In the genomic region with DNA sequence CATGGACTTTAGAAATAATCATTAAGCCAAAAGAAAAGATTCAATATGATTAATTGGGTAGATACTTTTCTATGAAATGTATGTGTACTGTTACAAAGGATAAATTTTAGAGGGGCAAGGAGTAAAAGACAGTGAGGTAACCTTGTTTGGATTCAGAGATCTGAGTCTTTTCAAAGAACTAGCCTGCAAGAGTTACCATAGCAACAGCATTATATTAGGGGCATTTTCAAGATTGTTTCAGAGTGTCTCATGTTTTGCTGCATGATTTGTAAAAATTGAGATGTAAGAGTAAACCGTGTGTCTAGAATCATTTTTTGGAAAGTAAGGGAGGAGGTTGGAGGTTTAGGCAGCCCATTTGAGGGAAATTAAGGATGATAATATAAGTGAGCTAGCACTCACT, we compare ENCODE assay signal across 19 cellular contexts.
DNase-seq lines count a peak whose midpoint lies in the region; ATAC-seq and TF ChIP-seq lines count a peak whose summit lies in the region.
"Had no signal": no experiment of that assay in that cellular context is flagged by ENCODE, and none has a peak within 500 bp of the region (broad histone marks: within the 10 kb centered on the region; RNA-seq: fewer than 3 reads in every experiment).

No MANE protein-coding gene starts in this region.

- intact Hi-C loops in IMR-90 (cut with micrococcal nuclease) = no loop called here

- H3K4me1 Mint-ChIP-seq in mesothelial cell of epicardium = peaks cover 24% of the 10 kb centered on the region
- H3K4me1 Mint-ChIP-seq: activated B cell treated with CpG ODN at 0.5 μM for 24 hours, memory B cell had no signal

- peaks cover 5% of the 10 kb centered on the region for H3K36me3 Mint-ChIP-seq in mesothelial cell of epicardium

- peak overlapping the region; percentile 57; the same call in 1 of the 2 replicates for H3K4me2 ChIP-seq in IMR-90 (ENCODE audit: low read depth, low read length)

- no peak overlapping the region for H2AK9ac ChIP-seq in IMR-90 (replicated peaks; ENCODE audit: low read depth, low read length, poor library complexity)

- no peaks in the 10 kb centered on the region for H3K27me3 Mint-ChIP-seq in mesothelial cell of epicardium (ENCODE audit: low read depth)
- H3K27me3 Mint-ChIP-seq: activated B cell treated with CpG ODN at 0.5 μM for 24 hours, memory B cell had no signal

- H3K79me1 ChIP-seq in IMR-90 (ENCODE audit: low read depth in 1 of 2, low read length in 2 of 2) = peaks cover 0 to 3% of the 10 kb centered on the region in 2 experiments; a peak in 1 of 4 replicates

- no TSS peak for BruUV-seq in IMR-90 (replicated peaks; lab: Mats Ljungman, UMichigan)

- H3K4me1 ChIP-seq in IMR-90 (ENCODE audit: control insufficient read depth, insufficient read depth, low read length) = peaks cover 3% of the 10 kb centered on the region
- H3K4me1 ChIP-seq: sigmoid colon, upper lobe of left lung had no signal

- no peak overlapping the region for H3K23ac ChIP-seq in IMR-90 (ENCODE audit: low read depth, low read length)

- TF ChIP-seq RAD21 in IMR-90 (IDR thresholded peaks at IDR 0.05; ENCODE audit: low read length) = no peak

- WGBS in IMR-90 (ENCODE audit: extremely low coverage in 2 of 2, insufficient read length in 1 of 2), 2 experiments = no CpG with 5 or more reads among the region's 1 CpG

- H2BK20ac ChIP-seq in IMR-90 (ENCODE audit: low read depth, low read length) = no peak overlapping the region

- in situ Hi-C loops in IMR-90 (cut with MboI; ENCODE audit: low sequenced_read_pairs) = no loop called here

- no peak overlapping the region for H4K5ac ChIP-seq in IMR-90 (ENCODE audit: low read depth, low read length)

- H4K91ac ChIP-seq in IMR-90 (ENCODE audit: insufficient read depth, low read depth, low read length) = no peak overlapping the region

- POLR2A ChIA-PET in IMR-90 (lab: Charles Lee; ENCODE audit: unreplicated experiment) = no interaction called here

- CTCF ChIA-PET in IMR-90 (lab: Yijun Ruan, JAX) = interaction anchor here (0.8 kb wide), 1 partner anchor 104 kb away, joined by 3 read pairs; no protein-coding TSS in a partner anchor

- no peaks in the 10 kb centered on the region for H4K20me1 ChIP-seq in IMR-90 (ENCODE audit: insufficient read depth, low read length)

- no peak overlapping the region for H2BK5ac ChIP-seq in IMR-90 (ENCODE audit: low read depth, low read length, poor library complexity, severe bottlenecking)

- ATAC-seq in IMR-90 (ENCODE audit: low read depth) (peak; percentile 70), GM19463 (IDR thresholded peaks at IDR 0.05; ENCODE audit: unreplicated experiment) (no peak), GM18868 (IDR thresholded peaks at IDR 0.05; ENCODE audit: unreplicated experiment) (no peak)
- ATAC-seq: activated T-cell treated with anti-CD3 and anti-CD28 coated beads, Interleukin-2, amount 50 U/mL, for 4 hours; HCT116 had no signal

- TF ChIP-seq CTCF in AG10803 (conservative IDR thresholded peaks at IDR 0.05; ENCODE audit: low read length) (no peak), IMR-90 (conservative IDR thresholded peaks at IDR 0.05; ENCODE audit: low read depth, low read length) (no peak), cardiac fibroblast (IDR thresholded peaks at IDR 0.05; ENCODE audit: low read depth, low read length) (no peak), mesothelial cell of epicardium (IDR thresholded peaks at IDR 0.05; ENCODE audit: unreplicated experiment) (no peak)

- H3K9me3 Mint-ChIP-seq in mesothelial cell of epicardium = peaks cover 5% of the 10 kb centered on the region
- H3K9me3 Mint-ChIP-seq: activated T-cell treated with anti-CD3 and anti-CD28 coated beads, Interleukin-2, amount 50 U/mL, for 4 hours; memory B cell had no signal

- no peak overlapping the region for H4K8ac ChIP-seq in IMR-90 (ENCODE audit: low read depth in 2 of 2, low read length in 2 of 2)

- H3K4me3 Mint-ChIP-seq in mesothelial cell of epicardium = no peak overlapping the region
- H3K4me3 Mint-ChIP-seq: activated B cell treated with CpG ODN at 0.5 μM for 24 hours; activated T-cell treated with anti-CD3 and anti-CD28 coated beads, Interleukin-2, amount 50 U/mL, for 4 hours; memory B cell had no signal

- no peak for TF ChIP-seq POLR2A in IMR-90 (IDR thresholded peaks at IDR 0.05; ENCODE audit: low read depth, low read length)

- no peak overlapping the region for H3K9ac ChIP-seq in IMR-90 (ENCODE audit: low read depth, low read length)

- 0 out of 2 replicates have a peak, but pooled peaks cover 1% of the 10 kb centered on the region for H3K36me3 ChIP-seq in IMR-90 (ENCODE audit: control insufficient read depth, insufficient read depth, low read length)
- H3K36me3 ChIP-seq in MG63 = no peaks in the 10 kb centered on the region
- H3K36me3 ChIP-seq: sigmoid colon, upper lobe of left lung had no signal

- H3K14ac ChIP-seq in IMR-90 (replicated peaks; ENCODE audit: low read depth, low read length) = no peak overlapping the region

- dilution Hi-C loops in IMR-90 (cut with HindIII; ENCODE audit: low sequenced_read_pairs, unreplicated experiment) = no loop called here

- no peaks in the 10 kb centered on the region for H3K27me3 ChIP-seq in IMR-90 (ENCODE audit: control insufficient read depth, insufficient read depth, low read length)
- H3K27me3 ChIP-seq in MG63 = no peaks in the 10 kb centered on the region
- H3K27me3 ChIP-seq: heart left ventricle, sigmoid colon, upper lobe of left lung had no signal

- H3K9me3 ChIP-seq in IMR-90 (ENCODE audit: control insufficient read depth, insufficient read depth, low read length) (no peaks in the 10 kb centered on the region), MG63 (no peaks in the 10 kb centered on the region)
- H3K9me3 ChIP-seq: sigmoid colon, upper lobe of left lung had no signal

- no peak overlapping the region for H2BK120ac ChIP-seq in IMR-90 (ENCODE audit: low read depth, low read length)

- H3K4ac ChIP-seq in IMR-90 (ENCODE audit: low read depth, low read length) = no peak overlapping the region

- peak; percentile 76 for DNase-seq in AG10803 (ENCODE audit: low read depth)
- DNase-seq in IMR-90 = peak; percentile 85
- peak; percentile 62 to 91 for DNase-seq in cardiac fibroblast (ENCODE audit: low read depth in 2 of 2)
- DNase-seq in mesothelial cell of epicardium (ENCODE audit: low spot score in 2 of 2, unreplicated experiment in 2 of 2) = no peak
- no peak for DNase-seq in MG63
- no peak for DNase-seq in SW480 (ENCODE audit: low spot score)
- DNase-seq: activated B cell treated with CpG ODN at 0.5 μM for 24 hours; activated T-cell treated with anti-CD3 and anti-CD28 coated beads, Interleukin-2, amount 50 U/mL, for 4 hours; central memory CD4-positive, alpha-beta T cell; heart left ventricle; Karpas-422; NCI-H226; sigmoid colon; upper lobe of left lung had no signal

- H3K4me3 ChIP-seq in AG10803 (ENCODE audit: low read length) = no peak overlapping the region
- H3K4me3 ChIP-seq in IMR-90 (ENCODE audit: insufficient read depth, low read depth, low read length) = no peak overlapping the region
- H3K4me3 ChIP-seq in cardiac fibroblast (replicated peaks in 1 of 2; ENCODE audit: low read depth in 2 of 2, low read length in 2 of 2) = no peak overlapping the region
- H3K4me3 ChIP-seq in MG63 = no peak overlapping the region
- H3K4me3 ChIP-seq: heart left ventricle, sigmoid colon, upper lobe of left lung had no signal

- H2BK15ac ChIP-seq in IMR-90 (ENCODE audit: low read depth, low read length) = no peak overlapping the region

- no peak overlapping the region for H3K18ac ChIP-seq in IMR-90 (ENCODE audit: low read depth, low read length)

- peaks cover 7% of the 10 kb centered on the region; the same call in 1 of the 2 replicates for H3K9me1 ChIP-seq in IMR-90 (ENCODE audit: insufficient read depth, low read length)

- no peak overlapping the region for H3K27ac ChIP-seq in IMR-90 (ENCODE audit: insufficient read depth, low read length)
- H3K27ac ChIP-seq: C4-2B, sigmoid colon, upper lobe of left lung had no signal

- H2AK5ac ChIP-seq in IMR-90 (ENCODE audit: low read depth, low read length) = no peak overlapping the region

- no peak overlapping the region for H3K56ac ChIP-seq in IMR-90 (ENCODE audit: extremely low read depth, insufficient read depth, low read length)

- peak overlapping the region; percentile 40 for H3K27ac Mint-ChIP-seq in mesothelial cell of epicardium
- H3K27ac Mint-ChIP-seq: activated B cell treated with CpG ODN at 0.5 μM for 24 hours, memory B cell had no signal

- no peak overlapping the region for H2AFZ ChIP-seq in IMR-90 (replicated peaks; ENCODE audit: low read length, poor library complexity)

TF ChIP-seq in IMR-90, 13 proteins besides CTCF, POLR2A, EP300 and RAD21:
- TF ChIP-seq, protein P1, sequence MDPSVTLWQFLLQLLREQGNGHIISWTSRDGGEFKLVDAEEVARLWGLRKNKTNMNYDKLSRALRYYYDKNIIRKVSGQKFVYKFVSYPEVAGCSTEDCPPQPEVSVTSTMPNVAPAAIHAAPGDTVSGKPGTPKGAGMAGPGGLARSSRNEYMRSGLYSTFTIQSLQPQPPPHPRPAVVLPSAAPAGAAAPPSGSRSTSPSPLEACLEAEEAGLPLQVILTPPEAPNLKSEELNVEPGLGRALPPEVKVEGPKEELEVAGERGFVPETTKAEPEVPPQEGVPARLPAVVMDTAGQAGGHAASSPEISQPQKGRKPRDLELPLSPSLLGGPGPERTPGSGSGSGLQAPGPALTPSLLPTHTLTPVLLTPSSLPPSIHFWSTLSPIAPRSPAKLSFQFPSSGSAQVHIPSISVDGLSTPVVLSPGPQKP (IDR thresholded peaks at IDR 0.05; ENCODE audit: borderline replicate concordance, low read depth, low read length) = no peak
- TF ChIP-seq RCOR1 (IDR thresholded peaks at IDR 0.05; ENCODE audit: insufficient replicate concordance, low read length) (no peak), MAFK (IDR thresholded peaks at IDR 0.05; ENCODE audit: low read depth, low read length) (no peak)

Comparison
In these comparisons a context has a peak if more than half of its experiments do, and no peak if none do; other contexts are left out.
1. DNase-seq: peak in AG10803 (single experiment), IMR-90 (single experiment) and cardiac fibroblast (2 of 2); none in mesothelial cell of epicardium (0 of 2), MG63 (single experiment) and SW480 (single experiment).